Comparison of ENCODE assay signal across 1 cellular context in genomic region chr19:7783991-7784421, GRCh38.
TF ChIP-seq lines count a peak whose summit lies in the region.

No MANE protein-coding gene starts in this region.

TF ChIP-seq in endothelial cell of umbilical vein, 7 proteins besides CTCF, POLR2A, EP300 and RAD21:
- no peak for TF ChIP-seq JUN (IDR thresholded peaks at IDR 0.05; ENCODE audit: borderline replicate concordance, insufficient read depth, insufficient read length, low read depth)
- TF ChIP-seq EZH2 (IDR thresholded peaks at IDR 0.05; ENCODE audit: borderline replicate concordance, low read depth, low read length, severe bottlenecking): no peak
- TF ChIP-seq MAX (IDR thresholded peaks at IDR 0.05; ENCODE audit: insufficient read depth, insufficient read length): no peak
- no peak for TF ChIP-seq FOS (IDR thresholded peaks at IDR 0.05; ENCODE audit: borderline replicate concordance, insufficient read depth, low read length)
TF ChIP-seq in endothelial cell of umbilical vein: peak in this region for 0.
